ENCODE assay signal across 1 cellular context in genomic region chr1:43554444-43554992, GRCh38.
TF ChIP-seq lines count a peak whose summit lies in the region.

No MANE protein-coding gene starts in this region.

TF ChIP-seq in SK-N-SH treated with all-trans-retinoic acid at 6 μM for 48 hours, 23 proteins besides CTCF, POLR2A, EP300 and RAD21 (continued from another document):
- no peak for TF ChIP-seq TSHZ2 (CRISPR knock-in tag; IDR thresholded peaks at IDR 0.05)
